ENCODE assay signal across 1 cellular context in genomic region chr16:23863511-23864422, GRCh38.
TF ChIP-seq lines count a peak whose summit lies in the region.

No MANE protein-coding gene starts in this region.

TF ChIP-seq in K562, 482 proteins besides CTCF, POLR2A, EP300 and RAD21 (continued from another document and continues in another):
- TF ChIP-seq ZBTB40 (IDR thresholded peaks at IDR 0.05), result peak; percentile 85
- peak; percentile 68; the same call in 1 of the 2 replicates for TF ChIP-seq ZBTB40 (CRISPR knock-in tag; IDR thresholded peaks at IDR 0.05)
- no peak for TF ChIP-seq ZNF23 (CRISPR knock-in tag; IDR thresholded peaks at IDR 0.05)
- TF ChIP-seq ZNF274 (IDR thresholded peaks at IDR 0.05; ENCODE audit: borderline replicate concordance, low read depth, low read length), result no peak
- no peak for TF ChIP-seq GTF2E2 (tag; IDR thresholded peaks at IDR 0.05)
- TF ChIP-seq, protein P1, sequence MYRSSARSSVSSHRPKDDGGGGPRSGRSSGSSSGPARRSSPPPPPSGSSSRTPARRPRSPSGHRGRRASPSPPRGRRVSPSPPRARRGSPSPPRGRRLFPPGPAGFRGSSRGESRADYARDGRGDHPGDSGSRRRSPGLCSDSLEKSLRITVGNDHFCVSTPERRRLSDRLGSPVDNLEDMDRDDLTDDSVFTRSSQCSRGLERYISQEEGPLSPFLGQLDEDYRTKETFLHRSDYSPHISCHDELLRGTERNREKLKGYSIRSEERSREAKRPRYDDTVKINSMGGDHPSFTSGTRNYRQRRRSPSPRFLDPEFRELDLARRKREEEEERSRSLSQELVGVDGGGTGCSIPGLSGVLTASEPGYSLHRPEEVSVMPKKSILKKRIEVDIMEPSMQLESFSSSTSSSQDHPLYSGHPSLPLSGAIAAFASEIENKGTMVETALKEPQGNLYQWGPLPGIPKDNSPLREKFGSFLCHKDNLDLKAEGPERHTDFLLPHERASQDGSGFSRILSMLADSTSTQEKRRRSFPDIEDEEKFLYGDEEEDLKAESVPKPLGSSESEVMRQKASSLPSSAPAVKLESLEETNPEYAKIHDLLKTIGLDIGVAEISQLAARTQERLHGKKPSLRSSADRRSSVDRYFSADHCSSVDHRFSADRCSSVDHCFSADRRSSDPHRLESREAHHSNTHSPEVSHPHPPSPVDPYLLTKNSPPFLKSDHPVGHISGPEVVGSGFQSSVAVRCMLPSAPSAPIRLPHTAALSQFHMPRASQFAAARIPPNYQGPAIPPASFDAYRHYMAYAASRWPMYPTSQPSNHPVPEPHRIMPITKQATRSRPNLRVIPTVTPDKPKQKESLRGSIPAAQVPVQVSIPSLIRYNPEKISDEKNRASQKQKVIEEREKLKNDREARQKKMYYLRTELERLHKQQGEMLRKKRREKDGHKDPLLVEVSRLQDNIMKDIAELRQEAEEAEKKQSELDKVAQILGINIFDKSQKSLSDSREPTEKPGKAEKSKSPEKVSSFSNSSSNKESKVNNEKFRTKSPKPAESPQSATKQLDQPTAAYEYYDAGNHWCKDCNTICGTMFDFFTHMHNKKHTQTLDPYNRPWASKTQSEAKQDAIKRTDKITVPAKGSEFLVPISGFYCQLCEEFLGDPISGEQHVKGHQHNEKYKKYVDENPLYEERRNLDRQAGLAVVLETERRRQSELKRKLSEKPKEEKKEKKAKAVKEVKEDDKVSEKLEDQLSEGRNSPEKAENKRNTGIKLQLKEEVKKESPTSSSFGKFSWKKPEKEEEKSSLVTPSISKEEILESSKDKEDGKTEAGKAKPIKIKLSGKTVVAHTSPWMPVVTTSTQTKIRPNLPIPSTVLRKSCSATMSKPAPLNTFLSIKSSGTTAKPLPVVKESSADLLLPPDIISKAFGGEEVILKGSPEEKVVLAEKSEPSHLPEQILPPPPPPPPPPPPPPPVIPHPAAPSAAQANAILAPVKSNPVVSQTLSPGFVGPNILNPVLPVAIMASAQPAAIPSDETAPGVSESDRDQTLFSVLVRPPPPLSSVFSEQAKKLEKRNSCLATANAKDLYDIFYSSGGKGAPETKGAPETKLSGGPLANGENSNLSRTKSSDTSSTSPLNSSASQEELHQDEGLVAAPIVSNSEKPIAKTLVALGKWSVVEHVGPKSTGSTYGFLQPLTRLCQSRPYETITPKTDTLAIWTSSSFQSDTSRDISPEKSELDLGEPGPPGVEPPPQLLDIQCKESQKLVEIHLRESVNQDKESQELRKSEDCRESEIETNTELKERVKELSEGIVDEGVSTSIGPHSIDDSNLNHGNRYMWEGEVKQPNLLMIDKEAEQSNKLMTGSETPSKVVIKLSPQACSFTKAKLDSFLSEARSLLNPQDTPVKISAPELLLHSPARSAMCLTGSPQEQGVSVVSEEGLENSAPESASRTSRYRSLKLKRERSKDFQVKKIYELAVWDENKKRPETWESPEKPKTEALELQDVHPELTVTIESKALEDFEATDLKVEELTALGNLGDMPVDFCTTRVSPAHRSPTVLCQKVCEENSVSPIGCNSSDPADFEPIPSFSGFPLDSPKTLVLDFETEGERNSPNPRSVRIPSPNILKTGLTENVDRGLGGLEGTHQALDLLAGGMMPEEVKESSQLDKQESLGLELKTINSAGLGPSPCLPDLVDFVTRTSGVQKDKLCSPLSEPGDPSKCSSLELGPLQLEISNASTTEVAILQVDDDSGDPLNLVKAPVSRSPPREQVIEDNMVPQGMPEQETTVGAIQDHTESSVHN (IDR thresholded peaks at IDR 0.05; ENCODE audit: borderline replicate concordance in 1 of 2, low read depth in 1 of 2), result no peak; a peak in 1 of 4 replicates
- TF ChIP-seq NCOR1 (IDR thresholded peaks at IDR 0.05), result peak; percentile 12; the same call in 1 of the 2 replicates
- TF ChIP-seq NFIC (IDR thresholded peaks at IDR 0.05), result no peak
- 0 out of 2 replicates have a peak, but pooled peaks have one; percentile 34 for TF ChIP-seq SMARCA4 (IDR thresholded peaks at IDR 0.05)
- TF ChIP-seq ZNF143 (CRISPR knock-in tag; IDR thresholded peaks at IDR 0.05), result no peak
- no peak for TF ChIP-seq RBFOX2 (IDR thresholded peaks at IDR 0.05; ENCODE audit: low read depth, low read length)
- peak; percentile 99 for TF ChIP-seq MYNN (IDR thresholded peaks at IDR 0.05)
- peak; percentile 88; the same call in 1 of the 2 replicates for TF ChIP-seq MYNN (CRISPR knock-in tag; IDR thresholded peaks at IDR 0.05)
- TF ChIP-seq KLF1 (tag; IDR thresholded peaks at IDR 0.05), result no peak
- peak; percentile 84; the same call in 1 of the 2 replicates for TF ChIP-seq SMARCE1 (IDR thresholded peaks at IDR 0.05)
- TF ChIP-seq TCF3 (CRISPR knock-in tag; IDR thresholded peaks at IDR 0.05), result peak; percentile 15; the same call in 1 of the 2 replicates
- TF ChIP-seq, protein P2, sequence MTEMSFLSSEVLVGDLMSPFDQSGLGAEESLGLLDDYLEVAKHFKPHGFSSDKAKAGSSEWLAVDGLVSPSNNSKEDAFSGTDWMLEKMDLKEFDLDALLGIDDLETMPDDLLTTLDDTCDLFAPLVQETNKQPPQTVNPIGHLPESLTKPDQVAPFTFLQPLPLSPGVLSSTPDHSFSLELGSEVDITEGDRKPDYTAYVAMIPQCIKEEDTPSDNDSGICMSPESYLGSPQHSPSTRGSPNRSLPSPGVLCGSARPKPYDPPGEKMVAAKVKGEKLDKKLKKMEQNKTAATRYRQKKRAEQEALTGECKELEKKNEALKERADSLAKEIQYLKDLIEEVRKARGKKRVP (CRISPR knock-in tag; IDR thresholded peaks at IDR 0.05), result no peak
- no peak for TF ChIP-seq ZNF121 (CRISPR knock-in tag; conservative IDR thresholded peaks at IDR 0.05)
- peak in 1 of 2 experiments; percentile 80; a peak in 1 of 4 replicates for TF ChIP-seq ETV6 (IDR thresholded peaks at IDR 0.05; ENCODE audit: borderline replicate concordance in 1 of 2, low read depth in 2 of 2, low read length in 1 of 2)
- no peak for TF ChIP-seq ETV6 (CRISPR knock-in tag; IDR thresholded peaks at IDR 0.05; ENCODE audit: borderline replicate concordance)
- TF ChIP-seq FOXK2 (conservative IDR thresholded peaks at IDR 0.05 in 1 of 2, IDR thresholded peaks at IDR 0.05 in 1 of 2; ENCODE audit: low read depth in 2 of 2), result no peak
- TF ChIP-seq DPF2 (IDR thresholded peaks at IDR 0.05), result peak; percentile 45; the same call in 1 of the 2 replicates
- no peak for TF ChIP-seq TEAD1 (CRISPR knock-in tag; IDR thresholded peaks at IDR 0.05)
- TF ChIP-seq, protein P3, sequence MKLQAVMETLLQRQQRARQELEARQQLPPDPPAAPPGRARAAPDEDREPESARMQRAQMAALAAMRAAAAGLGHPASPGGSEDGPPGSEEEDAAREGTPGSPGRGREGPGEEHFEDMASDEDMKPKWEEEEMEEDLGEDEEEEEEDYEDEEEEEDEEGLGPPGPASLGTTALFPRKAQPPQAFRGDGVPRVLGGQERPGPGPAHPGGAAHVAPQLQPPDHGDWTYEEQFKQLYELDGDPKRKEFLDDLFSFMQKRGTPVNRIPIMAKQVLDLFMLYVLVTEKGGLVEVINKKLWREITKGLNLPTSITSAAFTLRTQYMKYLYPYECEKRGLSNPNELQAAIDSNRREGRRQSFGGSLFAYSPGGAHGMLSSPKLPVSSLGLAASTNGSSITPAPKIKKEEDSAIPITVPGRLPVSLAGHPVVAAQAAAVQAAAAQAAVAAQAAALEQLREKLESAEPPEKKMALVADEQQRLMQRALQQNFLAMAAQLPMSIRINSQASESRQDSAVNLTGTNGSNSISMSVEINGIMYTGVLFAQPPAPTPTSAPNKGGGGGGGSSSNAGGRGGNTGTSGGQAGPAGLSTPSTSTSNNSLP (IDR thresholded peaks at IDR 0.05; ENCODE audit: borderline replicate concordance, low read depth, low read length), result peak; percentile 29; the same call in 1 of the 2 replicates
- TF ChIP-seq CXXC5 (CRISPR knock-in tag; IDR thresholded peaks at IDR 0.05), result peak; percentile 41; the same call in 1 of the 2 replicates
- TF ChIP-seq RAD51 (IDR thresholded peaks at IDR 0.05; ENCODE audit: borderline replicate concordance, low read depth), result no peak
- TF ChIP-seq, protein P4, sequence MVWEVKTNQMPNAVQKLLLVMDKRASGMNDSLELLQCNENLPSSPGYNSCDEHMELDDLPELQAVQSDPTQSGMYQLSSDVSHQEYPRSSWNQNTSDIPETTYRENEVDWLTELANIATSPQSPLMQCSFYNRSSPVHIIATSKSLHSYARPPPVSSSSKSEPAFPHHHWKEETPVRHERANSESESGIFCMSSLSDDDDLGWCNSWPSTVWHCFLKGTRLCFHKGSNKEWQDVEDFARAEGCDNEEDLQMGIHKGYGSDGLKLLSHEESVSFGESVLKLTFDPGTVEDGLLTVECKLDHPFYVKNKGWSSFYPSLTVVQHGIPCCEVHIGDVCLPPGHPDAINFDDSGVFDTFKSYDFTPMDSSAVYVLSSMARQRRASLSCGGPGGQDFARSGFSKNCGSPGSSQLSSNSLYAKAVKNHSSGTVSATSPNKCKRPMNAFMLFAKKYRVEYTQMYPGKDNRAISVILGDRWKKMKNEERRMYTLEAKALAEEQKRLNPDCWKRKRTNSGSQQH (CRISPR knock-in tag; IDR thresholded peaks at IDR 0.05), result no peak
- 0 out of 4 replicates have a peak, but pooled peaks of 1 of the 2 experiments have one; percentile 45 for TF ChIP-seq TBL1XR1 (IDR thresholded peaks at IDR 0.05; ENCODE audit: low read length in 2 of 2)
- TF ChIP-seq ZFP91 (CRISPR knock-in tag; IDR thresholded peaks at IDR 0.05), result no peak
- TF ChIP-seq MEIS2 (IDR thresholded peaks at IDR 0.05; ENCODE audit: partially characterized antibody), result peak; percentile 45
- no peak for TF ChIP-seq FOXP4 (CRISPR knock-in tag; IDR thresholded peaks at IDR 0.05; ENCODE audit: borderline replicate concordance)
- no peak for TF ChIP-seq PYGO2 (tag; IDR thresholded peaks at IDR 0.05)
